In genomic region chr2:218367415-218368149, GRCh38 we compare ENCODE assay signal across 8 cellular contexts. TPM values are rescaled to one million over a fixed set of nuclear protein-coding genes. Genes with fewer than 3 reads are reported as not detected.
DNase-seq lines count a peak whose midpoint lies in the region; ATAC-seq and TF ChIP-seq lines count a peak whose summit lies in the region.

No MANE protein-coding gene starts in this region.

- no peaks in the 10 kb centered on the region for H3K36me3 ChIP-seq in hepatocyte (replicated peaks; ENCODE audit: insufficient read depth, low read depth)
- no peaks in the 10 kb centered on the region for H3K36me3 ChIP-seq in gastrocnemius medialis

- H3K9me3 ChIP-seq in hepatocyte (ENCODE audit: low read depth), result no peaks in the 10 kb centered on the region
- H3K9me3 ChIP-seq in gastrocnemius medialis, result no peaks in the 10 kb centered on the region

- H3K4me3 ChIP-seq in hepatocyte (peak overlapping the region; percentile 25), gastrocnemius medialis (peak overlapping the region; percentile 45 to 69 (median 62))

- ATAC-seq in GM19023 (IDR thresholded peaks at IDR 0.05; ENCODE audit: unreplicated experiment) (peak; percentile 96), HG03196 (IDR thresholded peaks at IDR 0.05; ENCODE audit: unreplicated experiment) (peak; percentile 89), gastrocnemius medialis (peak; percentile 74 to 77)

- intact Hi-C loops in gastrocnemius medialis (cut with DNase I; ENCODE audit: low total_unique reads), result no loop called here

- peak overlapping the region; percentile 48 for H2AFZ ChIP-seq in hepatocyte

- in situ Hi-C loops in gastrocnemius medialis (cut with MboI; ENCODE audit: low sequenced_read_pairs in 4 of 4), result loop anchor here in 1 of 4 donors (25.0 kb wide), 1 partner anchor 180 kb away; no protein-coding TSS in a partner anchor

- no peak for TF ChIP-seq CTCF in hepatocyte (IDR thresholded peaks at IDR 0.05; ENCODE audit: poor library complexity)
- no peak for TF ChIP-seq CTCF in gastrocnemius medialis (IDR thresholded peaks at IDR 0.05 in 4 of 5, conservative IDR thresholded peaks at IDR 0.05 in 1 of 5)

- H3K79me2 ChIP-seq in hepatocyte, result no peaks in the 10 kb centered on the region

- DNase-seq in 8988T (peak; percentile 88), T-helper 1 cell (peak; percentile 51 to 68 (median 65)), amniotic stem cell (lab: John Stamatoyannopoulos, UW) (peak; percentile 7), hepatocyte (ENCODE audit: low spot score) (peak; percentile 93), gastrocnemius medialis (peak; percentile 67 to 73), SK-N-DZ (ENCODE audit: low spot score) (no peak)

- TF ChIP-seq POLR2A in gastrocnemius medialis (IDR thresholded peaks at IDR 0.05), result peak; percentile 70 to 77

- H3K27me3 ChIP-seq in hepatocyte (no peaks in the 10 kb centered on the region), gastrocnemius medialis (no peaks in the 10 kb centered on the region)

- H3K27ac ChIP-seq in hepatocyte (peak overlapping the region; percentile 86), gastrocnemius medialis (peak overlapping the region; percentile 76 to 87 (median 80))

- no peaks in the 10 kb centered on the region for H4K20me1 ChIP-seq in hepatocyte (ENCODE audit: insufficient read depth, poor library complexity, severe bottlenecking)

- WGBS in hepatocyte (ENCODE audit: low lambda C conversion rate, missing lambda C conversion rate), result 11% methylated on average over 37 of the region's 60 CpGs

- H3K4me2 ChIP-seq in hepatocyte, result peak overlapping the region; percentile 76

- H3K9me2 ChIP-seq in hepatocyte (replicated peaks; ENCODE audit: insufficient read depth), result no peaks in the 10 kb centered on the region

- H3K4me1 ChIP-seq in hepatocyte (ENCODE audit: insufficient read depth), result no peaks in the 10 kb centered on the region
- H3K4me1 ChIP-seq in gastrocnemius medialis, result peaks cover 0 to 5% of the 10 kb centered on the region in 2 donors

RNA-seq across cellular contexts. Expression of gene CATIP, which starts 10.9 kb away (rescaled TPM):
- 0.33 TPM in 1 of 2 replicates, not detected in the other for total RNA-seq in hepatocyte
- polyA plus RNA-seq in hepatocyte, result 0.39 and 0.70 TPM in 2 replicates
- total RNA-seq in gastrocnemius medialis, result not detected
- polyA plus RNA-seq in SK-N-DZ (2014; cell fraction: cytosol; rRNA removed), result not detected in 2 replicates
- not detected in 2 replicates for polyA plus RNA-seq in SK-N-DZ (2014; cell fraction: nucleus; rRNA removed)

RNA-seq across cellular contexts. Expression of gene SLC11A1, which starts 14.5 kb away (rescaled TPM):
- total RNA-seq in hepatocyte, result 0.60 and 0.72 TPM in 2 replicates
- polyA plus RNA-seq in hepatocyte, result 0.74 and 1.2 TPM in 2 replicates
- total RNA-seq in gastrocnemius medialis, result 1 to 10 TPM; 1.1 to 6.3 (median 4.5) TPM
- polyA plus RNA-seq in SK-N-DZ (2014; cell fraction: cytosol; rRNA removed), result not detected in 2 replicates
- not detected in 2 replicates for polyA plus RNA-seq in SK-N-DZ (2014; cell fraction: nucleus; rRNA removed)

RNA-seq across cellular contexts. Expression of gene CTDSP1, which starts 32.1 kb away (rescaled TPM):
- total RNA-seq in hepatocyte, result 124 and 142 TPM in 2 replicates
- polyA plus RNA-seq in hepatocyte, result 48.4 and 53.1 TPM in 2 replicates
- total RNA-seq in gastrocnemius medialis, result 10 to 100 TPM; 46.7 to 77.4 (median 53.6) TPM
- polyA plus RNA-seq in SK-N-DZ (2014; cell fraction: cytosol; rRNA removed), result 22.6 and 32.1 TPM in 2 replicates
- 24.2 and 27.6 TPM in 2 replicates for polyA plus RNA-seq in SK-N-DZ (2014; cell fraction: nucleus; rRNA removed)

RNA-seq across cellular contexts. Expression of gene VIL1, which starts 51.3 kb away (rescaled TPM):
- total RNA-seq in hepatocyte (218 and 261 TPM in 2 replicates), gastrocnemius medialis (1 to 10 TPM in 1 of 4 donors, under 1 TPM in 1, not detected in 2; 0.03 to 1.8 TPM)
- polyA plus RNA-seq in hepatocyte, result 151 and 160 TPM in 2 replicates
- 0.03 and 0.73 TPM in 2 replicates for polyA plus RNA-seq in SK-N-DZ (2014; cell fraction: cytosol; rRNA removed)
- polyA plus RNA-seq in SK-N-DZ (2014; cell fraction: nucleus; rRNA removed), result 0.44 and 0.84 TPM in 2 replicates
